Comparison of ENCODE assay signal across 21 cellular contexts in the genomic region with DNA sequence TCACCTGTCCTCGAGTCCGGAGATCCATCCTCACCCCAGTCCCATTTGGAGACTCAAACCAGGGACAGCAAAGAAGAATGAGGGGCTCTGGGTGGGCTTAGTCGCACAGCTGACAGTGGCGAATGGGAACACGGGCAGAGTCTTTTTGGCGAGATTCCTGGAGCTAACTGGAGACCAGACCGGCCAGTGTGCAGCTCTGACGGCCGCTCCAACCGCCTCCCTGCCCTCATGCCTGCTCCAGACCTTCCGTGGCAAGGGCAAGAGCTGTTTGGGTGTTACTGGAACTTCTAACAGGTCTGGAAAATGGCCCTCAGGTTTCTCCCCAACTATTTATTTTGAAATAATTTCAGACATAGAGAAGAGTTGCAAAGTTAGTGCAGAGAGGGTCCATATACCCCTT.
A peak's percentile ranks its signal among the peaks of the same experiment; 100 is the strongest.
DNase-seq lines count a peak whose midpoint lies in the region; ATAC-seq and TF ChIP-seq lines count a peak whose summit lies in the region.
"Had no signal": no experiment of that assay in that cellular context is flagged by ENCODE, and none has a peak within 500 bp of the region (broad histone marks: within the 10 kb centered on the region; RNA-seq: fewer than 3 reads in every experiment).

No MANE protein-coding gene starts in this region.

- H3K27ac ChIP-seq in right atrium auricular region (no peak overlapping the region), left ventricle myocardium inferior (replicated peaks) (no peak overlapping the region)
- H3K27ac ChIP-seq: A549; BLaER1 treated with 17β-estradiol and CSF1 and Interleukin-3, amounts not matched to agents 10 nM and 100 nM had no signal

- no peaks in the 10 kb centered on the region for H3K9me3 Mint-ChIP-seq in activated CD8-positive, alpha-beta T cell treated with anti-CD3 and anti-CD28 coated beads, Interleukin-2, amount 10 ng/mL, durations not matched to agents 7 days and 5 days (ENCODE audit: insufficient read depth)
- H3K9me3 Mint-ChIP-seq in activated CD8-positive, alpha-beta T cell treated with anti-CD3 and anti-CD28 coated beads for 36 hours, result no peaks in the 10 kb centered on the region
- no peaks in the 10 kb centered on the region for H3K9me3 Mint-ChIP-seq in activated T-helper 17 cell treated with anti-CD3 and anti-CD28 coated beads, Interleukin-2, amount 50 U/mL, for 72 hours
- H3K9me3 Mint-ChIP-seq in stimulated activated naive B cell treated with anti-CD40 and anti-IgM and Interleukin-4, amounts not matched to agents 10 μg/mL and 1 μg/mL and 100 μg/mL, for 72 hours, result no peaks in the 10 kb centered on the region
- no peaks in the 10 kb centered on the region for H3K9me3 Mint-ChIP-seq in type B pancreatic cell
- H3K9me3 Mint-ChIP-seq: CD4-positive, alpha-beta T cell; CD8-positive, alpha-beta memory T cell had no signal

- ATAC-seq in activated CD8-positive, alpha-beta T cell treated with anti-CD3 and anti-CD28 coated beads, Interleukin-2, amount 10 ng/mL, durations not matched to agents 7 days and 5 days, result no peak
- ATAC-seq in activated CD8-positive, alpha-beta T cell treated with anti-CD3 and anti-CD28 coated beads for 36 hours, result no peak
- no peak for ATAC-seq in activated T-helper 17 cell treated with anti-CD3 and anti-CD28 coated beads, Interleukin-2, amount 50 U/mL, for 72 hours (replicated peaks)
- no peak for ATAC-seq in stimulated activated naive B cell treated with anti-CD40 and anti-IgM and Interleukin-4, amounts not matched to agents 10 μg/mL and 1 μg/mL and 100 μg/mL, for 72 hours (replicated peaks)
- ATAC-seq: A549 had no signal

- no peak overlapping the region for H3K4me3 Mint-ChIP-seq in activated CD8-positive, alpha-beta T cell treated with anti-CD3 and anti-CD28 coated beads, Interleukin-2, amount 10 ng/mL, durations not matched to agents 7 days and 5 days
- H3K4me3 Mint-ChIP-seq in activated CD8-positive, alpha-beta T cell treated with anti-CD3 and anti-CD28 coated beads for 36 hours, result no peak overlapping the region
- H3K4me3 Mint-ChIP-seq in activated T-helper 17 cell treated with anti-CD3 and anti-CD28 coated beads, Interleukin-2, amount 50 U/mL, for 72 hours, result peak overlapping the region; percentile 73
- H3K4me3 Mint-ChIP-seq in stimulated activated naive B cell treated with anti-CD40 and anti-IgM and Interleukin-4, amounts not matched to agents 10 μg/mL and 1 μg/mL and 100 μg/mL, for 72 hours, result no peak overlapping the region
- no peak overlapping the region for H3K4me3 Mint-ChIP-seq in type B pancreatic cell
- H3K4me3 Mint-ChIP-seq: CD14-positive monocyte; CD4-positive, alpha-beta T cell; CD8-positive, alpha-beta memory T cell had no signal

- CTCF ChIA-PET in activated CD8-positive, alpha-beta T cell treated with anti-CD3 and anti-CD28 coated beads, Interleukin-2, amount 10 ng/mL, durations not matched to agents 7 days and 5 days (lab: Charles Lee), result no interaction called here
- CTCF ChIA-PET in activated CD8-positive, alpha-beta T cell treated with anti-CD3 and anti-CD28 coated beads for 36 hours (lab: Charles Lee), result no interaction called here

- no peak overlapping the region for H3K27ac Mint-ChIP-seq in activated CD8-positive, alpha-beta T cell treated with anti-CD3 and anti-CD28 coated beads, Interleukin-2, amount 10 ng/mL, durations not matched to agents 7 days and 5 days
- H3K27ac Mint-ChIP-seq in activated CD8-positive, alpha-beta T cell treated with anti-CD3 and anti-CD28 coated beads for 36 hours, result no peak overlapping the region
- peak overlapping the region; percentile 80 for H3K27ac Mint-ChIP-seq in activated T-helper 17 cell treated with anti-CD3 and anti-CD28 coated beads, Interleukin-2, amount 50 U/mL, for 72 hours
- no peak overlapping the region for H3K27ac Mint-ChIP-seq in stimulated activated naive B cell treated with anti-CD40 and anti-IgM and Interleukin-4, amounts not matched to agents 10 μg/mL and 1 μg/mL and 100 μg/mL, for 72 hours
- no peak overlapping the region for H3K27ac Mint-ChIP-seq in type B pancreatic cell
- H3K27ac Mint-ChIP-seq: CD14-positive monocyte; CD4-positive, alpha-beta T cell had no signal

- H3K4me1 ChIP-seq in right atrium auricular region, result no peaks in the 10 kb centered on the region
- H3K4me1 ChIP-seq in left ventricle myocardium inferior, result no peaks in the 10 kb centered on the region
- H3K4me1 ChIP-seq: A549, BE2C had no signal

- no peaks in the 10 kb centered on the region for H3K36me3 ChIP-seq in right atrium auricular region
- no peaks in the 10 kb centered on the region for H3K36me3 ChIP-seq in left ventricle myocardium inferior
- H3K36me3 ChIP-seq: BE2C; BLaER1 treated with 17β-estradiol and CSF1 and Interleukin-3, amounts not matched to agents 10 nM and 100 nM had no signal

- H3K27me3 ChIP-seq in right atrium auricular region (no peaks in the 10 kb centered on the region), left ventricle myocardium inferior (ENCODE audit: low read depth) (peaks cover 60% of the 10 kb centered on the region)

- no peak for TF ChIP-seq CTCF in activated CD8-positive, alpha-beta T cell treated with anti-CD3 and anti-CD28 coated beads for 36 hours (IDR thresholded peaks at IDR 0.05)
- TF ChIP-seq CTCF in right atrium auricular region (IDR thresholded peaks at IDR 0.05), result no peak
- TF ChIP-seq CTCF in left ventricle myocardium inferior (IDR thresholded peaks at IDR 0.05; ENCODE audit: borderline replicate concordance), result no peak
- TF ChIP-seq CTCF in type B pancreatic cell (conservative IDR thresholded peaks at IDR 0.05), result no peak

- no peaks in the 10 kb centered on the region for H3K36me3 Mint-ChIP-seq in activated CD8-positive, alpha-beta T cell treated with anti-CD3 and anti-CD28 coated beads, Interleukin-2, amount 10 ng/mL, durations not matched to agents 7 days and 5 days (ENCODE audit: low read depth)
- no peaks in the 10 kb centered on the region for H3K36me3 Mint-ChIP-seq in activated CD8-positive, alpha-beta T cell treated with anti-CD3 and anti-CD28 coated beads for 36 hours (ENCODE audit: low read depth)
- H3K36me3 Mint-ChIP-seq in activated T-helper 17 cell treated with anti-CD3 and anti-CD28 coated beads, Interleukin-2, amount 50 U/mL, for 72 hours (ENCODE audit: low read depth), result no peaks in the 10 kb centered on the region
- H3K36me3 Mint-ChIP-seq in stimulated activated naive B cell treated with anti-CD40 and anti-IgM and Interleukin-4, amounts not matched to agents 10 μg/mL and 1 μg/mL and 100 μg/mL, for 72 hours, result no peaks in the 10 kb centered on the region
- no peaks in the 10 kb centered on the region for H3K36me3 Mint-ChIP-seq in type B pancreatic cell
- H3K36me3 Mint-ChIP-seq: CD14-positive monocyte had no signal

- H3K9me3 ChIP-seq in right atrium auricular region (no peaks in the 10 kb centered on the region), left ventricle myocardium inferior (replicated peaks) (no peaks in the 10 kb centered on the region)
- H3K9me3 ChIP-seq: A549; BE2C; BLaER1 treated with 17β-estradiol and CSF1 and Interleukin-3, amounts not matched to agents 10 nM and 100 nM had no signal

- H3K4me3 ChIP-seq in right atrium auricular region, result no peak overlapping the region
- no peak overlapping the region for H3K4me3 ChIP-seq in left ventricle myocardium inferior
- H3K4me3 ChIP-seq: A549; BLaER1 treated with 17β-estradiol and CSF1 and Interleukin-3, amounts not matched to agents 10 nM and 100 nM had no signal

- peaks cover 15% of the 10 kb centered on the region for H3K4me1 Mint-ChIP-seq in activated CD8-positive, alpha-beta T cell treated with anti-CD3 and anti-CD28 coated beads, Interleukin-2, amount 10 ng/mL, durations not matched to agents 7 days and 5 days (ENCODE audit: low read depth)
- peaks cover 21% of the 10 kb centered on the region for H3K4me1 Mint-ChIP-seq in activated CD8-positive, alpha-beta T cell treated with anti-CD3 and anti-CD28 coated beads for 36 hours (ENCODE audit: low read depth)
- H3K4me1 Mint-ChIP-seq in activated T-helper 17 cell treated with anti-CD3 and anti-CD28 coated beads, Interleukin-2, amount 50 U/mL, for 72 hours, result peaks cover 28% of the 10 kb centered on the region
- peaks cover 26 to 30% of the 10 kb centered on the region in 2 donors for H3K4me1 Mint-ChIP-seq in stimulated activated naive B cell treated with anti-CD40 and anti-IgM and Interleukin-4, amounts not matched to agents 10 μg/mL and 1 μg/mL and 100 μg/mL, for 72 hours
- no peaks in the 10 kb centered on the region for H3K4me1 Mint-ChIP-seq in type B pancreatic cell (ENCODE audit: unreplicated experiment)

- DNase-seq in activated CD8-positive, alpha-beta T cell treated with anti-CD3 and anti-CD28 coated beads, Interleukin-2, amount 10 ng/mL, durations not matched to agents 7 days and 5 days, result peak; percentile 17
- DNase-seq in activated CD8-positive, alpha-beta T cell treated with anti-CD3 and anti-CD28 coated beads for 36 hours, result no peak
- peak; percentile 32 for DNase-seq in right atrium auricular region (ENCODE audit: low spot score)
- no peak for DNase-seq in left ventricle myocardium inferior
- no peak for DNase-seq in stimulated activated naive B cell treated with anti-CD40 and anti-IgM and Interleukin-4, amounts not matched to agents 10 μg/mL and 1 μg/mL and 100 μg/mL, for 72 hours
- no peak for DNase-seq in type B pancreatic cell (ENCODE audit: extremely low spot score, unreplicated experiment)
- DNase-seq: 8988T; ACHN; AML-193; BE2C; CD4-positive, alpha-beta T cell; CD8-positive, alpha-beta memory T cell; DMS53; DMS79 treated with DMSO at 0.1 percent for 48 hours; GF-D8; GOT3; HCEC 1CT had no signal

- H3K27me3 Mint-ChIP-seq in activated CD8-positive, alpha-beta T cell treated with anti-CD3 and anti-CD28 coated beads, Interleukin-2, amount 10 ng/mL, durations not matched to agents 7 days and 5 days (ENCODE audit: low read depth), result peaks cover 7% of the 10 kb centered on the region
- H3K27me3 Mint-ChIP-seq in activated CD8-positive, alpha-beta T cell treated with anti-CD3 and anti-CD28 coated beads for 36 hours, result peaks cover 6% of the 10 kb centered on the region
- peaks cover 30% of the 10 kb centered on the region for H3K27me3 Mint-ChIP-seq in activated T-helper 17 cell treated with anti-CD3 and anti-CD28 coated beads, Interleukin-2, amount 50 U/mL, for 72 hours
- H3K27me3 Mint-ChIP-seq in stimulated activated naive B cell treated with anti-CD40 and anti-IgM and Interleukin-4, amounts not matched to agents 10 μg/mL and 1 μg/mL and 100 μg/mL, for 72 hours, result peaks cover 21 to 46% of the 10 kb centered on the region in 2 donors
- H3K27me3 Mint-ChIP-seq in type B pancreatic cell, result peaks cover 26% of the 10 kb centered on the region

- intact Hi-C loops in activated CD8-positive, alpha-beta T cell treated with anti-CD3 and anti-CD28 coated beads for 36 hours (cut with micrococcal nuclease), result no loop called here
- intact Hi-C loops in left ventricle myocardium inferior (cut with micrococcal nuclease), result no loop called here

- POLR2A ChIA-PET in activated CD8-positive, alpha-beta T cell treated with anti-CD3 and anti-CD28 coated beads, Interleukin-2, amount 10 ng/mL, durations not matched to agents 7 days and 5 days (lab: Charles Lee), result interaction anchor here (1.3 to 1.8 kb wide), 2 partner anchors 8 to 12 kb away, joined by 3 to 4 read pairs; no protein-coding TSS in a partner anchor
- POLR2A ChIA-PET in activated CD8-positive, alpha-beta T cell treated with anti-CD3 and anti-CD28 coated beads for 36 hours (lab: Charles Lee), result interaction anchor here (1.0 to 1.7 kb wide), 2 partner anchors 63 to 75 kb away, joined by 6 to 8 read pairs; no protein-coding TSS in a partner anchor

Comparison
In these comparisons a context has a peak if more than half of its experiments do, and no peak if none do; other contexts are left out.
1. DNase-seq: peak in activated CD8-positive, alpha-beta T cell treated with anti-CD3 and anti-CD28 coated beads, Interleukin-2, amount 10 ng/mL, durations not matched to agents 7 days and 5 days (single experiment) and right atrium auricular region (single experiment); none in activated CD8-positive, alpha-beta T cell treated with anti-CD3 and anti-CD28 coated beads for 36 hours (single experiment), left ventricle myocardium inferior (single experiment), stimulated activated naive B cell treated with anti-CD40 and anti-IgM and Interleukin-4, amounts not matched to agents 10 μg/mL and 1 μg/mL and 100 μg/mL, for 72 hours (single experiment) and type B pancreatic cell (single experiment).